In the genomic region with DNA sequence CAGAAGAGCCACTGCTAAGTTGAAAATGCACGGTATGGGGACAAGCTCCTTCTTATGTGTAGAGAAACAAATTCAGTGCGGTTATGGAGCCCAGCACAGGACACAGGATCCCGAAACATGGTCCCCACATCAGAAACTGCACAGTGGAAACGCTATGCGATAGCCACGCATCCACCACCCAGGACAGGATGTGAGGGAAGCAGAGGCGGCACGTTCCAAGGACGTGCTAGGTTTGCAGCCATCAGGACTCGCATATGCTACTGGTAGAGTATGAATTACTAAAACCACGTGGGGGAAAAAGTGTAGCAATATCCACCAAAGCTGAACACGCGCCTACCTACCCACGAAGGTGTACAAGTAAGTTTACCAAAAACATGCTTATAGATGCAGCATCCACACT, we compare ENCODE assay signal across 35 cellular contexts. TPM values are rescaled to one million over a fixed set of nuclear protein-coding genes. Genes with fewer than 3 reads are reported as not detected.
"Had no signal": no experiment of that assay in that cellular context is flagged by ENCODE, and none has a peak within 500 bp of the region (broad histone marks: within the 10 kb centered on the region; RNA-seq: fewer than 3 reads in every experiment).

No MANE protein-coding gene starts in this region.

- FAIRE-seq: astrocyte, TTC549 had no signal

- H3K9me3 ChIP-seq: adrenal gland, body of pancreas, breast epithelium had no signal

- ATAC-seq: activated CD8-positive, alpha-beta T cell treated with anti-CD3 and anti-CD28 coated beads for 36 hours; activated naive CD4-positive, alpha-beta T cell treated with anti-CD3 and anti-CD28 coated beads, Interleukin-2, amount 50 U/mL, for 72 hours; activated T-cell treated with anti-CD3 and anti-CD28 coated beads, Interleukin-2, amount 50 U/mL, for 4 hours; activated T-cell treated with anti-CD3 and anti-CD28 coated beads, Interleukin-2, amount 50 U/mL, for 72 hours; activated T-helper 17 cell treated with anti-CD3 and anti-CD28 coated beads, Interleukin-2, amount 50 U/mL, for 72 hours; body of pancreas had no signal

- DNase-seq: activated B cell treated with CpG ODN at 0.5 μM for 24 hours; activated CD4-positive, alpha-beta memory T cell treated with anti-CD3 and anti-CD28 coated beads for 36 hours; activated CD4-positive, alpha-beta T cell treated with anti-CD3 and anti-CD28 coated beads for 4 hours; activated CD4-positive, alpha-beta T cell treated with anti-CD3 and anti-CD28 coated beads, Interleukin-2, amount 10 ng/mL, durations not matched to agents 24 days and 14 days; activated CD4-positive, alpha-beta T cell treated with anti-CD3 and anti-CD28 coated beads, Interleukin-2, amount 50 U/mL, for 1 hour; activated CD4-positive, alpha-beta T cell treated with anti-CD3 and anti-CD28 coated beads, Interleukin-2, amount 50 U/mL, for 4 hours; activated CD4-positive, CD25-positive, alpha-beta regulatory T cell treated with anti-CD3 and anti-CD28 coated beads, Interleukin-2, amount 50 U/mL, for 72 hours; activated CD8-positive, alpha-beta memory T cell treated with anti-CD3 and anti-CD28 coated beads, Interleukin-2, amount 50 U/mL, for 4 hours; activated CD8-positive, alpha-beta T cell treated with anti-CD3 and anti-CD28 coated beads for 36 hours; activated effector memory CD4-positive, alpha-beta T cell treated with anti-CD3 and anti-CD28 coated beads, Interleukin-2, amount 50 U/mL, for 16 hours; activated gamma-delta T cell treated with Interleukin-2 at 50 U/mL for 16 hours; activated naive CD4-positive, alpha-beta T cell; activated naive CD4-positive, alpha-beta T cell treated with anti-CD3 and anti-CD28 coated beads for 36 hours; activated naive CD4-positive, alpha-beta T cell treated with anti-CD3 and anti-CD28 coated beads, Interleukin-2, amount 50 U/mL, for 16 hours; activated naive CD8-positive, alpha-beta T cell treated with anti-CD3 and anti-CD28 coated beads for 36 hours; activated T-cell treated with anti-CD3 and anti-CD28 coated beads for 4 hours; activated T-cell treated with anti-CD3 and anti-CD28 coated beads, Interleukin-2, amount 50 U/mL, for 1 hour; activated T-cell treated with anti-CD3 and anti-CD28 coated beads, Interleukin-2, amount 50 U/mL, for 4 hours; activated T-cell treated with anti-CD3 and anti-CD28 coated beads, Interleukin-2, amount 50 U/mL, for 72 hours; adrenal gland; amniotic stem cell; aorta; body of pancreas; brain microvascular endothelial cell; central memory CD4-positive, alpha-beta T cell; T-helper 1 cell; T-helper 2 cell; T-helper 9 cell had no signal

- H3K27ac ChIP-seq: adrenal gland, body of pancreas, brain microvascular endothelial cell, breast epithelium, VCaP had no signal

- H3K4me1 ChIP-seq: adrenal gland, body of pancreas, breast epithelium had no signal

- H3K27me3 ChIP-seq: adrenal gland, body of pancreas, brain microvascular endothelial cell, breast epithelium had no signal

- H3K4me3 ChIP-seq: adrenal gland, body of pancreas, breast epithelium had no signal

- H3K36me3 ChIP-seq: adrenal gland, brain microvascular endothelial cell, breast epithelium had no signal

RNA-seq across cellular contexts. Expression of gene SNTG2, which starts 34.7 kb away (rescaled TPM):
- total RNA-seq: activated CD4-positive, alpha-beta T cell treated with anti-CD3 and anti-CD28 coated beads, Interleukin-2, amount 10 ng/mL, durations not matched to agents 24 days and 14 days; activated T-helper 1 cell treated with anti-CD3 and anti-CD28 coated beads, Interleukin-12 subunit alpha, Interleukin-12 subunit beta, Interleukin-2, Interleukin-4 antibody, amounts not matched to agents 30 ng/mL and 10 ng/mL and 1 ng/mL, durations not matched to agents 14 hours and 24 hours and 36 hours had no signal
- polyA plus RNA-seq: aorta had no signal
